In the genomic region with DNA sequence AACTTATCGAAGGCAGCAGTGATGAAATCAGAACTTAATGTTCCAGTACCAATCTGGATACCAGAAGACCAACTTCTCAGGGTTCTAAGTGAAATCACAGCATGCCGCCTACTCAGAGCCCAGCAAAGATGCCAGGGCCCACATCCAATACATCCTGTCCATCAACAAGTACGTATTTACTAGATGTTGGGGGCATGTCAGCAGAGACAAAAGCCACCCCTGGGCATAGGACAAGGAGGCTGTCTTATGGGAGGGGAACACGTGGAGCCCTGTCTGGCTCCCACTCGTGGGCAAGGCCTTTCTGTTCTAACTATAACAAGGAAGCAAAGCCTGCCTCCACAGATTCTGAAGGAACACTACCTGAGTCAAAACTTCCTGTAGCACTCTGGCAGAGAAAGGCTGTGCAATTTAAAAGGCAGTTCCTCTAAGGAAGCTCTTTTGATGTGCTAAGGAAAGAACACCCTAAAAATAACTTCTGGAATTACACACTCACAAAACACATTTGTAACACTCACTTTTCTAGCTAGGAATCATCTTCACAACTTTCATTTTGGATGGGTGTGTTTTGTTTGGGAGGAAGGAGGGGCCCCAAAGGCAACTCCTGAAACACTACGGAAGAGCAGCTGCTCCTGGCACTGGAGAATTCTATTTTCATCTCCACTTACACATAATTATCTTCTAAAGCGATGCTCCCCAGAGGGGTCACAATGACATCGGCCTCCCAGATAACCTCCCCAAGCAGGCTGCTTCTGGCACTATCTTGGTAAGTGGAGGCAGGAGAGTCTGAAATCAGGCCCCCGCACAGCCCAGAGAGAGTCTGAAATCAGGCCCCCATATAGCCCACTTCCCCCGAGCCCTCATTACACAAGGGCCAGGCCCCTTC, we compare ENCODE assay signal across 8 cellular contexts. TPM values are rescaled to one million over a fixed set of nuclear protein-coding genes. Genes with fewer than 3 reads are reported as not detected.
DNase-seq lines count a peak whose midpoint lies in the region; ATAC-seq, FAIRE-seq and TF ChIP-seq lines count a peak whose summit lies in the region.
"Had no signal": no experiment of that assay in that cellular context is flagged by ENCODE, and none has a peak within 500 bp of the region (broad histone marks: within the 10 kb centered on the region; RNA-seq: fewer than 3 reads in every experiment).

No MANE protein-coding gene starts in this region.

- ATAC-seq in WTC11 = no peak
- ATAC-seq in SK-N-SH treated with all-trans-retinoic acid at 6 μM for 48 hours = no peak

- no peak for TF ChIP-seq CTCF in WTC11 (IDR thresholded peaks at IDR 0.05)
- TF ChIP-seq CTCF in kidney (IDR thresholded peaks at IDR 0.05; ENCODE audit: borderline replicate concordance, extremely low read depth, insufficient read depth) = no peak

- peaks cover 12% of the 10 kb centered on the region for H3K36me3 Mint-ChIP-seq in WTC11

- H3K4me3 Mint-ChIP-seq in WTC11 = no peak overlapping the region

- POLR2A ChIA-PET in WTC11 (lab: Charles Lee) (no interaction called here), HEK293T (lab: Yijun Ruan, JAX) (interaction anchor here (0.8 kb wide), 1 partner anchor 14 kb away, joined by 3 read pairs; no protein-coding TSS in a partner anchor)

- FAIRE-seq in kidney (lab: Jason Lieb, UNC) = no peak

- intact Hi-C loops in kidney (cut with DNase I) = no loop called here

- no peaks in the 10 kb centered on the region for H3K27me3 Mint-ChIP-seq in WTC11 (ENCODE audit: low read depth)

- H3K9ac ChIP-seq in kidney (ENCODE audit: low read length in 2 of 2) = no peak overlapping the region
- H3K9ac ChIP-seq in stomach smooth muscle (ENCODE audit: low read length in 2 of 2) = peak overlapping the region; percentile 6 to 29

- H3K9me3 ChIP-seq in kidney (ENCODE audit: control insufficient read depth in 1 of 2, low read length in 2 of 2) (no peaks in the 10 kb centered on the region), stomach smooth muscle (ENCODE audit: control insufficient read depth in 2 of 2, low read length in 2 of 2) (no peaks in the 10 kb centered on the region)

- H3K4me1 ChIP-seq in kidney (ENCODE audit: control insufficient read depth in 1 of 2, insufficient read depth in 1 of 2, low read depth in 1 of 2, low read length in 2 of 2) (peaks cover 0 to 13% of the 10 kb centered on the region in 2 donors), stomach smooth muscle (ENCODE audit: control insufficient read depth, insufficient read depth, low read length) (peaks cover 27% of the 10 kb centered on the region)

- peaks cover 69% of the 10 kb centered on the region for H3K4me1 Mint-ChIP-seq in WTC11

- DNase-seq in NCI-H1436 (lab: John Stamatoyannopoulos, UW) = peak; percentile 79
- DNase-seq in WTC11 (ENCODE audit: low spot score) = no peak
- DNase-seq in kidney = no peak
- DNase-seq in ecto neural progenitor cell (ENCODE audit: low spot score) = no peak
- DNase-seq in HEK293T (ENCODE audit: extremely low spot score) = no peak
- DNase-seq: Karpas-422 had no signal

- H3K4me3 ChIP-seq in kidney (ENCODE audit: low read length in 2 of 2) (no peak overlapping the region), stomach smooth muscle (ENCODE audit: low read length in 2 of 2) (no peak overlapping the region)

- no peaks in the 10 kb centered on the region for H3K36me3 ChIP-seq in kidney (ENCODE audit: control insufficient read depth in 1 of 2, insufficient read depth in 2 of 2, low read length in 2 of 2)
- no peaks in the 10 kb centered on the region for H3K36me3 ChIP-seq in stomach smooth muscle (ENCODE audit: control insufficient read depth in 2 of 2, insufficient read depth in 2 of 2, low read length in 2 of 2)

- peaks cover 9% of the 10 kb centered on the region; the same call in 1 of the 2 replicates for H3K9me3 Mint-ChIP-seq in WTC11

- peak overlapping the region; percentile 35; the same call in 1 of the 2 replicates for H3K27ac Mint-ChIP-seq in WTC11

- H3K27ac ChIP-seq in kidney (ENCODE audit: low read depth in 2 of 2, low read length in 2 of 2) (peak overlapping the region; percentile 20 to 25), stomach smooth muscle (ENCODE audit: low read length) (peak overlapping the region; percentile 31)

- no peaks in the 10 kb centered on the region for H3K27me3 ChIP-seq in stomach smooth muscle (ENCODE audit: control insufficient read depth in 1 of 2, insufficient read depth in 2 of 2, low read length in 2 of 2)

- CTCF ChIA-PET in WTC11 (lab: Charles Lee) = no interaction called here
- CTCF ChIA-PET in HEK293T (lab: Yijun Ruan, JAX) = no interaction called here

TF ChIP-seq in WTC11, 78 proteins besides CTCF, POLR2A, EP300 and RAD21 (continues in another document):
- TF ChIP-seq TEAD1 (CRISPR knock-in tag; IDR thresholded peaks at IDR 0.05) (no peak), GABPB1 (CRISPR knock-in tag; IDR thresholded peaks at IDR 0.05) (no peak)

TF ChIP-seq in HEK293T, 16 proteins besides CTCF, POLR2A, EP300 and RAD21:
- TF ChIP-seq ZNF384 (IDR thresholded peaks at IDR 0.05) (no peak), LEF1 (IDR thresholded peaks at IDR 0.05; ENCODE audit: borderline replicate concordance) (no peak), L3MBTL2 (conservative IDR thresholded peaks at IDR 0.05) (no peak), BHLHE40 (IDR thresholded peaks at IDR 0.05; ENCODE audit: borderline replicate concordance) (no peak), FOXA1 (IDR thresholded peaks at IDR 0.05) (no peak), CTBP1 (IDR thresholded peaks at IDR 0.05; ENCODE audit: borderline replicate concordance) (no peak), ARNT (IDR thresholded peaks at IDR 0.05) (no peak)

TF ChIP-seq in SK-N-SH treated with all-trans-retinoic acid at 6 μM for 48 hours, 23 proteins besides CTCF, POLR2A, EP300 and RAD21 (continues in another document):
- TF ChIP-seq, protein P1, sequence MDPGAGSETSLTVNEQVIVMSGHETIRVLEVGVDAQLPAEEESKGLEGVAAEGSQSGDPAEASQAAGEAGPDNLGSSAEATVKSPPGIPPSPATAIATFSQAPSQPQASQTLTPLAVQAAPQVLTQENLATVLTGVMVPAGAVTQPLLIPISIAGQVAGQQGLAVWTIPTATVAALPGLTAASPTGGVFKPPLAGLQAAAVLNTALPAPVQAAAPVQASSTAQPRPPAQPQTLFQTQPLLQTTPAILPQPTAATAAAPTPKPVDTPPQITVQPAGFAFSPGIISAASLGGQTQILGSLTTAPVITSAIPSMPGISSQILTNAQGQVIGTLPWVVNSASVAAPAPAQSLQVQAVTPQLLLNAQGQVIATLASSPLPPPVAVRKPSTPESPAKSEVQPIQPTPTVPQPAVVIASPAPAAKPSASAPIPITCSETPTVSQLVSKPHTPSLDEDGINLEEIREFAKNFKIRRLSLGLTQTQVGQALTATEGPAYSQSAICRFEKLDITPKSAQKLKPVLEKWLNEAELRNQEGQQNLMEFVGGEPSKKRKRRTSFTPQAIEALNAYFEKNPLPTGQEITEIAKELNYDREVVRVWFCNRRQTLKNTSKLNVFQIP (CRISPR knock-in tag; IDR thresholded peaks at IDR 0.05; ENCODE audit: borderline replicate concordance, low read depth) = no peak
- TF ChIP-seq ZC3H10 (CRISPR knock-in tag; IDR thresholded peaks at IDR 0.05) (no peak), TCF4 (CRISPR knock-in tag; IDR thresholded peaks at IDR 0.05; ENCODE audit: borderline replicate concordance) (no peak), SNAI2 (CRISPR knock-in tag; IDR thresholded peaks at IDR 0.05) (no peak), RARB (CRISPR knock-in tag; IDR thresholded peaks at IDR 0.05) (no peak), ZNF565 (CRISPR knock-in tag; conservative IDR thresholded peaks at IDR 0.05; ENCODE audit: low read depth) (no peak), PPARA (CRISPR knock-in tag; IDR thresholded peaks at IDR 0.05; ENCODE audit: borderline replicate concordance) (no peak), TOX (CRISPR knock-in tag; IDR thresholded peaks at IDR 0.05; ENCODE audit: borderline replicate concordance) (no peak), PATZ1 (CRISPR knock-in tag; IDR thresholded peaks at IDR 0.05; ENCODE audit: borderline replicate concordance) (no peak), ISL1 (CRISPR knock-in tag; IDR thresholded peaks at IDR 0.05) (no peak)
- TF ChIP-seq, protein P2, sequence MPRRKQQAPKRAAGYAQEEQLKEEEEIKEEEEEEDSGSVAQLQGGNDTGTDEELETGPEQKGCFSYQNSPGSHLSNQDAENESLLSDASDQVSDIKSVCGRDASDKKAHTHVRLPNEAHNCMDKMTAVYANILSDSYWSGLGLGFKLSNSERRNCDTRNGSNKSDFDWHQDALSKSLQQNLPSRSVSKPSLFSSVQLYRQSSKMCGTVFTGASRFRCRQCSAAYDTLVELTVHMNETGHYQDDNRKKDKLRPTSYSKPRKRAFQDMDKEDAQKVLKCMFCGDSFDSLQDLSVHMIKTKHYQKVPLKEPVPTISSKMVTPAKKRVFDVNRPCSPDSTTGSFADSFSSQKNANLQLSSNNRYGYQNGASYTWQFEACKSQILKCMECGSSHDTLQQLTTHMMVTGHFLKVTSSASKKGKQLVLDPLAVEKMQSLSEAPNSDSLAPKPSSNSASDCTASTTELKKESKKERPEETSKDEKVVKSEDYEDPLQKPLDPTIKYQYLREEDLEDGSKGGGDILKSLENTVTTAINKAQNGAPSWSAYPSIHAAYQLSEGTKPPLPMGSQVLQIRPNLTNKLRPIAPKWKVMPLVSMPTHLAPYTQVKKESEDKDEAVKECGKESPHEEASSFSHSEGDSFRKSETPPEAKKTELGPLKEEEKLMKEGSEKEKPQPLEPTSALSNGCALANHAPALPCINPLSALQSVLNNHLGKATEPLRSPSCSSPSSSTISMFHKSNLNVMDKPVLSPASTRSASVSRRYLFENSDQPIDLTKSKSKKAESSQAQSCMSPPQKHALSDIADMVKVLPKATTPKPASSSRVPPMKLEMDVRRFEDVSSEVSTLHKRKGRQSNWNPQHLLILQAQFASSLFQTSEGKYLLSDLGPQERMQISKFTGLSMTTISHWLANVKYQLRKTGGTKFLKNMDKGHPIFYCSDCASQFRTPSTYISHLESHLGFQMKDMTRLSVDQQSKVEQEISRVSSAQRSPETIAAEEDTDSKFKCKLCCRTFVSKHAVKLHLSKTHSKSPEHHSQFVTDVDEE (CRISPR knock-in tag; IDR thresholded peaks at IDR 0.05) = no peak

RNA-seq across cellular contexts. Expression of gene SMCO4, which starts 14.2 kb away (rescaled TPM):
- total RNA-seq in WTC11 (2021) = 42.3 to 50.1 TPM (median 42.9 TPM) in 3 replicates
- total RNA-seq in kidney = 33.0 TPM
- 102 TPM for polyA plus RNA-seq in kidney (ENCODE audit: insufficient read depth, low read depth, low replicate concordance)

Comparison
In these comparisons a context has a peak if more than half of its experiments do, and no peak if none do; other contexts are left out.
1. H3K9ac ChIP-seq: peak in stomach smooth muscle (2 of 2); none in kidney (0 of 2).